In the genomic region with DNA sequence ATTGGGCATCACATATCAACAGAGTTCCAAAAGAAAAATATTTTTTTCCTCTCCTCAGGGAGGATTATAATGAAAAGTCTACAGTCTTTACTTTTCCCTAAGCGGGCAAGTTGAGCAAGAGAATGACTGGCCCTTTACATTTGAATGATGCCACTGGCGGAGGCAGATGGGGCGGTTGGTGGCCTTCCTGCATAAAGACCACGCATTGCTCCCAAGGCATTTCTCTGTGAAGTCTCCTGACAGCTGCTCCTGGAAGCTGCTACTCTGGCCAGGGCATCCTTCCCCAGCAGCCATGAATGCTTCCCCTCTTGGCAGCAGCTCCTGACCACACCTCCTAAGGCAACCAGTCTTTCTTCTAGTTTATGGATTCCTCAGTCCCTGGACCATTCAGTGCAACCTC, we compare ENCODE assay signal across 17 cellular contexts.
DNase-seq lines count a peak whose midpoint lies in the region; ATAC-seq and TF ChIP-seq lines count a peak whose summit lies in the region.
"Had no signal": no experiment of that assay in that cellular context is flagged by ENCODE, and none has a peak within 500 bp of the region (broad histone marks: within the 10 kb centered on the region; RNA-seq: fewer than 3 reads in every experiment).

No MANE protein-coding gene starts in this region.

- no peak overlapping the region for H3K27ac Mint-ChIP-seq in WTC11
- H3K27ac Mint-ChIP-seq: CD8-positive, alpha-beta T cell had no signal

- no peaks in the 10 kb centered on the region for H3K36me3 ChIP-seq in neuronal stem cell (replicated peaks in 1 of 2; ENCODE audit: control insufficient read depth in 2 of 2, insufficient read depth in 2 of 2, low read length in 2 of 2)
- H3K36me3 ChIP-seq: BLaER1 treated with 17β-estradiol and CSF1 and Interleukin-3, amounts not matched to agents 10 nM and 100 nM; Peyer's patch had no signal

- no peaks in the 10 kb centered on the region for H3K27me3 ChIP-seq in neuronal stem cell (ENCODE audit: control insufficient read depth in 3 of 3, insufficient read depth in 3 of 3, low read depth in 1 of 3, low read length in 3 of 3)
- H3K27me3 ChIP-seq: BLaER1 treated with 17β-estradiol and CSF1 and Interleukin-3, amounts not matched to agents 10 nM and 100 nM; Peyer's patch had no signal

- DNase-seq in LHCN-M2 (ENCODE audit: low read depth) (peak; percentile 40), WTC11 (ENCODE audit: low spot score) (peak; percentile 61), iPS DF 4.7 (ENCODE audit: extremely low read depth, low spot score) (peak; percentile 62), neuronal stem cell (ENCODE audit: low spot score) (no peak), NCI-H128 (lab: John Stamatoyannopoulos, UW; ENCODE audit: unreplicated experiment) (no peak)
- no peak for DNase-seq in activated naive CD4-positive, alpha-beta T cell treated with Interleukin-2 at 50 U/mL for 16 hours
- DNase-seq: Calu3; CD8-positive, alpha-beta T cell; NCI-H1105; NCI-H1694 treated with DMSO at 0.1 percent for 48 hours; NCI-H510A treated with DMSO at 0.1 percent for 48 hours; NCI-H82; Peyer's patch had no signal

- H4K8ac ChIP-seq in neuronal stem cell (ENCODE audit: low read depth, low read length): no peak overlapping the region

- no peaks in the 10 kb centered on the region for H3K79me1 ChIP-seq in neuronal stem cell (ENCODE audit: low read depth, low read length)

- POLR2A ChIA-PET in WTC11 (lab: Charles Lee): no interaction called here

- H3K18ac ChIP-seq in neuronal stem cell (ENCODE audit: low read length): peak overlapping the region; percentile 5

- no peak for TF ChIP-seq CTCF in WTC11 (IDR thresholded peaks at IDR 0.05)

- H3K27me3 Mint-ChIP-seq in WTC11 (ENCODE audit: low read depth): no peaks in the 10 kb centered on the region

- H3K14ac ChIP-seq in neuronal stem cell (ENCODE audit: low read length): no peak overlapping the region

- no peaks in the 10 kb centered on the region for H3K9me3 ChIP-seq in neuronal stem cell (replicated peaks in 1 of 2; ENCODE audit: control insufficient read depth in 2 of 2, insufficient read depth in 1 of 2, low read depth in 1 of 2, low read length in 2 of 2)
- H3K9me3 ChIP-seq: BLaER1 treated with 17β-estradiol and CSF1 and Interleukin-3, amounts not matched to agents 10 nM and 100 nM; Peyer's patch had no signal

- H2BK120ac ChIP-seq in neuronal stem cell (ENCODE audit: low read depth, low read length): no peak overlapping the region

- no peak overlapping the region for H3K27ac ChIP-seq in neuronal stem cell (replicated peaks; ENCODE audit: low read length)
- H3K27ac ChIP-seq: BLaER1 treated with 17β-estradiol and CSF1 and Interleukin-3, amounts not matched to agents 10 nM and 100 nM; Peyer's patch had no signal

- H2BK15ac ChIP-seq in neuronal stem cell (ENCODE audit: low read length): no peak overlapping the region

- no peak overlapping the region for H4K91ac ChIP-seq in neuronal stem cell (ENCODE audit: low read depth, low read length, poor library complexity)

- H3K9me3 Mint-ChIP-seq in WTC11: no peaks in the 10 kb centered on the region
- H3K9me3 Mint-ChIP-seq: CD8-positive, alpha-beta T cell had no signal

- no peak overlapping the region for H3K23ac ChIP-seq in neuronal stem cell (ENCODE audit: low read depth, low read length, poor library complexity)

- no peak overlapping the region for H3K4me2 ChIP-seq in neuronal stem cell (ENCODE audit: insufficient read depth, low read length, poor library complexity, severe bottlenecking)
- H3K4me2 ChIP-seq: BLaER1 treated with 17β-estradiol and CSF1 and Interleukin-3, amounts not matched to agents 10 nM and 100 nM had no signal

- no peak overlapping the region for H3K9ac ChIP-seq in neuronal stem cell (ENCODE audit: low read depth, low read length, poor library complexity)
- H3K9ac ChIP-seq: BLaER1 treated with 17β-estradiol and CSF1 and Interleukin-3, amounts not matched to agents 10 nM and 100 nM had no signal

- H3K4me3 ChIP-seq in neuronal stem cell (ENCODE audit: low read length in 2 of 2): no peak overlapping the region
- H3K4me3 ChIP-seq: BLaER1 treated with 17β-estradiol and CSF1 and Interleukin-3, amounts not matched to agents 10 nM and 100 nM; Peyer's patch had no signal

- no peak overlapping the region for H3K4me3 Mint-ChIP-seq in WTC11
- H3K4me3 Mint-ChIP-seq: CD8-positive, alpha-beta T cell had no signal

- ATAC-seq in WTC11 (peak; percentile 100), GM21723 (IDR thresholded peaks at IDR 0.05; ENCODE audit: unreplicated experiment) (no peak)
- ATAC-seq: CD8-positive, alpha-beta T cell; HCT116; Right ventricle myocardium inferior had no signal

- H2AK5ac ChIP-seq in neuronal stem cell (ENCODE audit: low read depth, low read length): no peak overlapping the region

- H2AFZ ChIP-seq in neuronal stem cell (ENCODE audit: low read length): no peak overlapping the region

- H3K4me1 ChIP-seq in neuronal stem cell (ENCODE audit: control insufficient read depth in 2 of 2, insufficient read depth in 1 of 2, low read depth in 1 of 2, low read length in 2 of 2): no peaks in the 10 kb centered on the region
- H3K4me1 ChIP-seq: BLaER1 treated with 17β-estradiol and CSF1 and Interleukin-3, amounts not matched to agents 10 nM and 100 nM; Peyer's patch had no signal

- H3K4ac ChIP-seq in neuronal stem cell (ENCODE audit: low read length): no peak overlapping the region

- H2BK12ac ChIP-seq in neuronal stem cell (ENCODE audit: low read length): no peak overlapping the region

- no CpG with 5 or more reads among the region's 4 CpGs for WGBS in neuronal stem cell (ENCODE audit: extremely low coverage in 2 of 2, insufficient read length in 2 of 2, insufficient replicate concordance in 1 of 2), 2 donors

- CTCF ChIA-PET in WTC11 (lab: Charles Lee): no interaction called here

- no peaks in the 10 kb centered on the region for H3K36me3 Mint-ChIP-seq in WTC11
- H3K36me3 Mint-ChIP-seq: CD8-positive, alpha-beta T cell had no signal

- H2BK5ac ChIP-seq in neuronal stem cell (ENCODE audit: low read length): no peak overlapping the region

- H3K4me1 Mint-ChIP-seq in WTC11: peaks cover 10% of the 10 kb centered on the region

TF ChIP-seq in WTC11, 78 proteins besides CTCF, POLR2A, EP300 and RAD21:
- TF ChIP-seq, protein P1, sequence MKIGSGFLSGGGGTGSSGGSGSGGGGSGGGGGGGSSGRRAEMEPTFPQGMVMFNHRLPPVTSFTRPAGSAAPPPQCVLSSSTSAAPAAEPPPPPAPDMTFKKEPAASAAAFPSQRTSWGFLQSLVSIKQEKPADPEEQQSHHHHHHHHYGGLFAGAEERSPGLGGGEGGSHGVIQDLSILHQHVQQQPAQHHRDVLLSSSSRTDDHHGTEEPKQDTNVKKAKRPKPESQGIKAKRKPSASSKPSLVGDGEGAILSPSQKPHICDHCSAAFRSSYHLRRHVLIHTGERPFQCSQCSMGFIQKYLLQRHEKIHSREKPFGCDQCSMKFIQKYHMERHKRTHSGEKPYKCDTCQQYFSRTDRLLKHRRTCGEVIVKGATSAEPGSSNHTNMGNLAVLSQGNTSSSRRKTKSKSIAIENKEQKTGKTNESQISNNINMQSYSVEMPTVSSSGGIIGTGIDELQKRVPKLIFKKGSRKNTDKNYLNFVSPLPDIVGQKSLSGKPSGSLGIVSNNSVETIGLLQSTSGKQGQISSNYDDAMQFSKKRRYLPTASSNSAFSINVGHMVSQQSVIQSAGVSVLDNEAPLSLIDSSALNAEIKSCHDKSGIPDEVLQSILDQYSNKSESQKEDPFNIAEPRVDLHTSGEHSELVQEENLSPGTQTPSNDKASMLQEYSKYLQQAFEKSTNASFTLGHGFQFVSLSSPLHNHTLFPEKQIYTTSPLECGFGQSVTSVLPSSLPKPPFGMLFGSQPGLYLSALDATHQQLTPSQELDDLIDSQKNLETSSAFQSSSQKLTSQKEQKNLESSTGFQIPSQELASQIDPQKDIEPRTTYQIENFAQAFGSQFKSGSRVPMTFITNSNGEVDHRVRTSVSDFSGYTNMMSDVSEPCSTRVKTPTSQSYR (CRISPR knock-in tag; IDR thresholded peaks at IDR 0.05): no peak
- no peak for TF ChIP-seq IRF2 (CRISPR knock-in tag; IDR thresholded peaks at IDR 0.05; ENCODE audit: borderline replicate concordance, low read depth)
- TF ChIP-seq, protein P2, sequence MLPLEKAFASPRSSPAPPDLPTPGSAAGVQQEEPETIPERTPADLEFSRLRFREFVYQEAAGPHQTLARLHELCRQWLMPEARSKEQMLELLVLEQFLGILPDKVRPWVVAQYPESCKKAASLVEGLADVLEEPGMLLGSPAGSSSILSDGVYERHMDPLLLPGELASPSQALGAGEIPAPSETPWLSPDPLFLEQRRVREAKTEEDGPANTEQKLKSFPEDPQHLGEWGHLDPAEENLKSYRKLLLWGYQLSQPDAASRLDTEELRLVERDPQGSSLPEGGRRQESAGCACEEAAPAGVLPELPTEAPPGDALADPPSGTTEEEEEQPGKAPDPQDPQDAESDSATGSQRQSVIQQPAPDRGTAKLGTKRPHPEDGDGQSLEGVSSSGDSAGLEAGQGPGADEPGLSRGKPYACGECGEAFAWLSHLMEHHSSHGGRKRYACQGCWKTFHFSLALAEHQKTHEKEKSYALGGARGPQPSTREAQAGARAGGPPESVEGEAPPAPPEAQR (CRISPR knock-in tag; IDR thresholded peaks at IDR 0.05): peak; percentile 73; the same call in 1 of the 2 replicates
- TF ChIP-seq TEAD1 (CRISPR knock-in tag; IDR thresholded peaks at IDR 0.05): peak; percentile 63; the same call in 1 of the 2 replicates

Comparison
In these comparisons a context has a peak if more than half of its experiments do, and no peak if none do; other contexts are left out.
1. DNase-seq: peak in LHCN-M2 (single experiment), WTC11 (single experiment) and iPS DF 4.7 (single experiment); none in neuronal stem cell (single experiment), activated naive CD4-positive, alpha-beta T cell treated with Interleukin-2 at 50 U/mL for 16 hours (single experiment) and NCI-H128 (single experiment).